Comparison of ENCODE assay signal across 1 cellular context in the genomic region with DNA sequence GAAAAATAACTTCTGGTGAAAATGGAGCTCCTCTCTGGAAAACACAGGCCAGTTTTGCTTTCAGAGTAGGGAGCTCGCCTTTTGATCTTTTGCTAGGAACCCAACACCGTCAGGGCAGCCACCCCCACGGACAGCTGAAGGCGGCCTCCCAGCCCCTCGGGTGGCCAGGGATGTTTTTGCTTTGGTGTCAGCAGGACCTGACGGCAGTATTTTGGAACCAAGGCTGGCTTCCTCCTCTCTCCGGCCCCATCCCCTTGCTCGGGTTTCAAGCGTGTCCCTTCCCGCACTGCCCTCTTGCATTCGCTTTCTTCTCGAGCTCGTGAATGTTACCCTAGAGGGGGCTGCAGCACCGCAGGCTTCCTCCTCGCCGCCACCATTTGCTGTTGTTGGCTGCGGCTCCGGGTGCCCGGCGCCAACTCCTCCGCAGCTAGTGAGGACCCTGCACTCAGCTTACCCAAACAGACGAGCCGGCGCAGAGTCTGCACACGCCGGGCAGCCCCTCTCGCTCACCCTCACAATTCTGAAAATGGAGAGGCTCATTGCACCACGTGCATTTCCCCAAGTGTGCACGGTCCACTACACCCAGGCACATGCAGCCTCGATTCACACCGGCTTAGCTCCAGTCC.
TF ChIP-seq lines count a peak whose summit lies in the region.

No MANE protein-coding gene starts in this region.

TF ChIP-seq in SK-N-SH, 30 proteins besides CTCF, POLR2A, EP300 and RAD21 (continued from another document):
- TF ChIP-seq, protein P1, sequence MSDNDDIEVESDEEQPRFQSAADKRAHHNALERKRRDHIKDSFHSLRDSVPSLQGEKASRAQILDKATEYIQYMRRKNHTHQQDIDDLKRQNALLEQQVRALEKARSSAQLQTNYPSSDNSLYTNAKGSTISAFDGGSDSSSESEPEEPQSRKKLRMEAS (IDR thresholded peaks at IDR 0.05; ENCODE audit: low read depth): no peak
- no peak for TF ChIP-seq ELF1 (IDR thresholded peaks at IDR 0.05)
- no peak for TF ChIP-seq TAF1 (IDR thresholded peaks at IDR 0.05; ENCODE audit: borderline replicate concordance, low read depth, low read length)
- TF ChIP-seq SMC3 (IDR thresholded peaks at IDR 0.05; ENCODE audit: low read depth, low read length): peak; percentile 33
- TF ChIP-seq GATA2 (CRISPR knock-in tag; IDR thresholded peaks at IDR 0.05): no peak
- no peak for TF ChIP-seq TEAD4 (IDR thresholded peaks at IDR 0.05; ENCODE audit: borderline replicate concordance, insufficient read depth)
